8 cellular contexts compared by ENCODE assay signal in the genomic region with DNA sequence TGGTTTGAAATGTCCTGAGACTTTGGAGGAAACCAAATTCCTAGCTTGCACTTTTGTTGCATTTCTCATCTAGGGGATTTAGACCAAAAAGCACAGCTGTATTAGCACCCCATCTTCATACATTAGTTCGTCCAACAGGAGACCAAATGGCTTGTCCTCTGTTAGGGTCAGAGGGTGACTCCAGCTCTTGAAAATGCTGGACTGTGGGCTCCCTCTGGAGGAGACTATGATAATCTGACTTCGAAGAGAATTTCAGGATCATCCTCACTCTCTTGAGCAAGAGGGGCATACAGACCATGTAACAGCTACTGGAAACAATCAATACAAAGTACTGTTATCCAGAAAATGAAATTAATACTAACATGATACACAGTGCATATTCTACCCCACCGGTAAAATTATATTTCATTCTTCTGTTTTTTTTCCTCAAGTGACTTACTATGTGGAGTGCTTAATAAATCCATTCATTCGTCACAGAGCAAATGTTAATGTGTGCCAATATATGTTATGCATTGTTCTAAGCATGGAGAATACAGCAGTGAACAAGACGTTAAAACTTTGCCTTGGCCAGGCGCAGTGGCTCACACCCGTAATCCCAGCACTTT.
DNase-seq lines count a peak whose midpoint lies in the region; ATAC-seq, FAIRE-seq and TF ChIP-seq lines count a peak whose summit lies in the region.

No MANE protein-coding gene starts in this region.

- WGBS in stomach, 5 donors: 40 to 45% (median 40%) methylated on average over 7 of the region's 7 CpGs

- no peak overlapping the region for H3K9ac ChIP-seq in endothelial cell of umbilical vein (replicated peaks; ENCODE audit: extremely low read depth, insufficient read depth, low read length)

- H3K36me3 Mint-ChIP-seq in mesothelial cell of epicardium: peaks cover 12% of the 10 kb centered on the region

- TF ChIP-seq POLR2A in endothelial cell of umbilical vein (IDR thresholded peaks at IDR 0.05; ENCODE audit: low read depth, low read length): no peak
- TF ChIP-seq POLR2A in stomach (IDR thresholded peaks at IDR 0.05): no peak

- dilution Hi-C loops in endothelial cell of umbilical vein (cut with MboI; ENCODE audit: extremely low pct_ligation_motif_present, low sequenced_read_pairs): no loop called here

- no peak overlapping the region for H3K27ac ChIP-seq in endothelial cell of umbilical vein (ENCODE audit: insufficient read depth, low read depth, low read length)
- no peak overlapping the region for H3K27ac ChIP-seq in stomach

- intact Hi-C loops in endothelial cell of umbilical vein (cut with micrococcal nuclease) (loop anchor here (1.0 to 2.0 kb wide), 5 partner anchors 63 to 250 kb away; partner anchors contain the start of genes PPP2CA and SKP1), stomach (cut with DNase I; ENCODE audit: low total_unique reads) (loop anchor here (5.0 kb wide), 1 partner anchor 107 kb away; no protein-coding TSS in a partner anchor)

- peaks cover 3 to 4% of the 10 kb centered on the region in 2 experiments for H3K27me3 ChIP-seq in endothelial cell of umbilical vein (ENCODE audit: control insufficient read depth in 2 of 2, insufficient read depth in 2 of 2, low read length in 2 of 2)
- H3K27me3 ChIP-seq in stomach: no peaks in the 10 kb centered on the region

- no peak overlapping the region for H3K4me2 ChIP-seq in endothelial cell of umbilical vein (ENCODE audit: insufficient read depth, low read length)

- H3K79me2 ChIP-seq in endothelial cell of umbilical vein (ENCODE audit: control insufficient read depth, insufficient read depth, low read length): no peaks in the 10 kb centered on the region

- H3K9me3 Mint-ChIP-seq in mesothelial cell of epicardium: peaks cover 14% of the 10 kb centered on the region

- CTCF ChIA-PET in endothelial cell of umbilical vein (lab: Charles Lee): interaction anchor here (0.5 to 5.6 kb wide), 34 partner anchors 10 to 319 kb away, joined by 3 to 191 read pairs (median 5); partner anchors contain the start of genes PPP2CA and SKP1

- no peak overlapping the region for H3K4me3 Mint-ChIP-seq in mesothelial cell of epicardium

- H3K36me3 ChIP-seq in endothelial cell of umbilical vein (ENCODE audit: control insufficient read depth in 2 of 2, extremely low read depth in 1 of 2, insufficient read depth in 2 of 2, low read length in 2 of 2): no peaks in the 10 kb centered on the region
- H3K36me3 ChIP-seq in stomach: peaks cover 0 to 10% (median 0%) of the 10 kb centered on the region in 4 donors

- H3K27ac Mint-ChIP-seq in mesothelial cell of epicardium: no peak overlapping the region

- BruUV-seq in endothelial cell of umbilical vein (replicated peaks; lab: Mats Ljungman, UMichigan): no TSS peak

- POLR2A ChIA-PET in endothelial cell of umbilical vein (lab: Charles Lee): interaction anchor here (0.7 to 1.3 kb wide), 2 partner anchors 113 to 257 kb away, joined by 3 to 12 read pairs; partner anchors contain the start of gene SKP1

- peak; percentile 61 for ATAC-seq in GM18909 (IDR thresholded peaks at IDR 0.05; ENCODE audit: poor library complexity, unreplicated experiment)
- ATAC-seq in HG03280 (IDR thresholded peaks at IDR 0.05; ENCODE audit: unreplicated experiment): no peak

- TF ChIP-seq CTCF in endothelial cell of umbilical vein (IDR thresholded peaks at IDR 0.05; ENCODE audit: extremely low read depth in 1 of 2, insufficient read depth in 1 of 2, low read depth in 1 of 2, low read length in 2 of 2) (peak; percentile 50 to 58), mesothelial cell of epicardium (IDR thresholded peaks at IDR 0.05; ENCODE audit: unreplicated experiment) (peak; percentile 46), stomach (IDR thresholded peaks at IDR 0.05) (peak in 5 of 7 experiments; percentile 36 to 85 (median 68))

- no peaks in the 10 kb centered on the region for H4K20me1 ChIP-seq in endothelial cell of umbilical vein (replicated peaks; ENCODE audit: control insufficient read depth, extremely low read depth, insufficient read depth, low read length)

- FAIRE-seq in endothelial cell of umbilical vein (lab: Jason Lieb, UNC): peak; percentile 93

- H2AFZ ChIP-seq in endothelial cell of umbilical vein (ENCODE audit: low read depth, low read length): no peak overlapping the region

- H3K4me3 ChIP-seq in endothelial cell of umbilical vein (replicated peaks in 1 of 3; ENCODE audit: insufficient read depth in 1 of 3, low read depth in 1 of 3, low read length in 3 of 3): no peak overlapping the region
- H3K4me3 ChIP-seq in stomach: no peak overlapping the region

- no peaks in the 10 kb centered on the region for H3K9me1 ChIP-seq in endothelial cell of umbilical vein (replicated peaks; ENCODE audit: control insufficient read depth, extremely low read depth, insufficient read depth, low read length)

- H3K9me3 ChIP-seq in endothelial cell of umbilical vein (replicated peaks; ENCODE audit: control insufficient read depth, insufficient read depth, low read length): no peaks in the 10 kb centered on the region
- H3K9me3 ChIP-seq in stomach: peaks cover 0 to 10% (median 5%) of the 10 kb centered on the region in 4 donors

- peaks cover 2% of the 10 kb centered on the region for H3K27me3 Mint-ChIP-seq in mesothelial cell of epicardium (ENCODE audit: low read depth)

- no peaks in the 10 kb centered on the region for H3K4me1 Mint-ChIP-seq in mesothelial cell of epicardium

- no peaks in the 10 kb centered on the region for H3K4me1 ChIP-seq in endothelial cell of umbilical vein (ENCODE audit: control insufficient read depth, extremely low read depth, insufficient read depth, low read length)
- H3K4me1 ChIP-seq in stomach: no peaks in the 10 kb centered on the region

- TF ChIP-seq EP300 in stomach (IDR thresholded peaks at IDR 0.05): no peak

- DNase-seq in AML-193 (lab: John Stamatoyannopoulos, UW) (peak; percentile 80 to 83), NCI-H2196 (lab: John Stamatoyannopoulos, UW; ENCODE audit: unreplicated experiment) (peak; percentile 79), endothelial cell of umbilical vein (ENCODE audit: low read depth, low spot score) (peak; percentile 79), mesothelial cell of epicardium (ENCODE audit: low spot score in 2 of 2, unreplicated experiment in 2 of 2) (no peak), stomach (peak; percentile 42)
- peak; percentile 14 for DNase-seq in activated CD4-positive, alpha-beta T cell treated with anti-CD3 and anti-CD28 coated beads for 1 hour

TF ChIP-seq in endothelial cell of umbilical vein, 7 proteins besides CTCF, POLR2A, EP300 and RAD21:
- TF ChIP-seq FOS (IDR thresholded peaks at IDR 0.05; ENCODE audit: borderline replicate concordance, insufficient read depth, low read length) (no peak), MYC (IDR thresholded peaks at IDR 0.05; ENCODE audit: low read depth, low read length) (no peak), POLR2AphosphoS5 (IDR thresholded peaks at IDR 0.05; ENCODE audit: insufficient read depth, low read depth, low read length) (no peak), JUN (IDR thresholded peaks at IDR 0.05; ENCODE audit: borderline replicate concordance, insufficient read depth, insufficient read length, low read depth) (no peak), MAX (IDR thresholded peaks at IDR 0.05; ENCODE audit: insufficient read depth, insufficient read length) (no peak), GATA2 (IDR thresholded peaks at IDR 0.05; ENCODE audit: insufficient read depth, insufficient read length, low read depth, low read length) (no peak), EZH2 (IDR thresholded peaks at IDR 0.05; ENCODE audit: borderline replicate concordance, low read depth, low read length, severe bottlenecking) (no peak)

Comparison
In these comparisons a context has a peak if more than half of its experiments do, and no peak if none do; other contexts are left out.
1. DNase-seq: peak in AML-193 (2 of 2), NCI-H2196 (single experiment), activated CD4-positive, alpha-beta T cell treated with anti-CD3 and anti-CD28 coated beads for 1 hour (single experiment), endothelial cell of umbilical vein (single experiment) and stomach (single experiment); none in mesothelial cell of epicardium (0 of 2).
2. Peak in every context shown above with its lines, with median percentiles within 50 percentile points of each other: CTCF ChIP-seq.